ENCODE assay signal across 27 cellular contexts in the genomic region with DNA sequence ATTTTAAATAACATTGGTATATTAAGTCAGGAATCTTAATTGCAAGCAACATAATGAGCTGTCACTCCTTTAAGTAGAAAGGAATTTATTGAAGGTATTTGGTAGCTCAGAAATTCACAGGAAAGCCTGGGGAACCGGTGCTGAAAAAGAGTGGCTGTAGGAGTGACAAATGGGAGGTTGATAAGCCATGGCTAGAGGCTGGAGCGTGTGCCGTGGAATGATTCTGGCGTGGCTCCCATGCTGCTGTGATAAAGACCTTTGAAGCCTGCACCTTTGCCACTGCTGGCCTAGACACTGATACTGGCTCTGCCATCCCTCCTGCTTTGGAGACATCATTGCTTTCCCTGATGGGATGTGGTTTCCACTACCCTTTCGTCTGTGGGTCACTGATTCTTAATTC.
"Had no signal": no experiment of that assay in that cellular context is flagged by ENCODE, and none has a peak within 500 bp of the region (broad histone marks: within the 10 kb centered on the region; RNA-seq: fewer than 3 reads in every experiment).

No MANE protein-coding gene starts in this region.

- H3K27me3 Mint-ChIP-seq: activated CD4-positive, alpha-beta T cell treated with anti-CD3 and anti-CD28 coated beads, Interleukin-2, amount 10 ng/mL, durations not matched to agents 24 days and 14 days; activated CD8-positive, alpha-beta memory T cell treated with anti-CD3 and anti-CD28 coated beads, Interleukin-2, amount 10 ng/mL, durations not matched to agents 7 days and 5 days; activated CD8-positive, alpha-beta T cell treated with anti-CD3 and anti-CD28 coated beads for 36 hours; T-cell; type B pancreatic cell had no signal

- H3K4me1 Mint-ChIP-seq: activated CD4-positive, alpha-beta T cell treated with anti-CD3 and anti-CD28 coated beads, Interleukin-2, amount 10 ng/mL, durations not matched to agents 24 days and 14 days; activated CD8-positive, alpha-beta memory T cell treated with anti-CD3 and anti-CD28 coated beads, Interleukin-2, amount 10 ng/mL, durations not matched to agents 7 days and 5 days; activated naive CD4-positive, alpha-beta T cell treated with anti-CD3 and anti-CD28 coated beads, Interleukin-2, amount 10 ng/mL, durations not matched to agents 7 days and 5 days; T-cell had no signal

- H3K4me3 ChIP-seq: testis had no signal

- H3K36me3 ChIP-seq: brain microvascular endothelial cell had no signal

- H3K27ac ChIP-seq: brain microvascular endothelial cell, testis, VCaP had no signal

- DNase-seq: activated CD4-positive, alpha-beta T cell treated with anti-CD3 and anti-CD28 coated beads, Interleukin-2, amount 10 ng/mL, durations not matched to agents 24 days and 14 days; activated CD8-positive, alpha-beta memory T cell treated with anti-CD3 and anti-CD28 coated beads, Interleukin-2, amount 10 ng/mL, durations not matched to agents 7 days and 5 days; activated CD8-positive, alpha-beta T cell treated with anti-CD3 and anti-CD28 coated beads for 36 hours; activated effector memory CD4-positive, alpha-beta T cell treated with anti-CD3 and anti-CD28 coated beads, Interleukin-2, amount 50 U/mL, for 16 hours; activated naive CD4-positive, alpha-beta T cell treated with anti-CD3 and anti-CD28 coated beads, Interleukin-2, amount 10 ng/mL, durations not matched to agents 7 days and 5 days; activated T-cell treated with anti-CD3 and anti-CD28 coated beads for 4 hours; brain microvascular endothelial cell; central memory CD4-positive, alpha-beta T cell; effector memory CD4-positive, alpha-beta T cell; glutamatergic neuron; hypothalamus; left colon; nephron progenitor cell; stimulated activated CD4-positive, alpha-beta T cell treated with anti-CD3 and anti-CD28 coated beads, Interleukin-2, amount 100 ng/mL, for 48 hours; stimulated activated CD8-positive, alpha-beta memory T cell treated with anti-CD3 and anti-CD28 coated beads, Interleukin-4, amount 100 ng/mL, for 48 hours; stimulated activated naive CD4-positive, alpha-beta T cell; T-cell; testis had no signal

- FAIRE-seq: colon, endothelial cell of umbilical vein, frontal cortex, islet of Langerhans had no signal

- ATAC-seq: activated CD4-positive, CD25-positive, alpha-beta regulatory T cell treated with anti-CD3 and anti-CD28 coated beads, Interleukin-2, amount 50 U/mL, for 24 hours; activated CD8-positive, alpha-beta memory T cell treated with anti-CD3 and anti-CD28 coated beads, Interleukin-2, amount 10 ng/mL, durations not matched to agents 7 days and 5 days; activated CD8-positive, alpha-beta T cell treated with anti-CD3 and anti-CD28 coated beads for 36 hours; esophagus mucosa; left colon; T-cell had no signal

- H3K4me3 Mint-ChIP-seq: activated CD4-positive, alpha-beta T cell treated with anti-CD3 and anti-CD28 coated beads, Interleukin-2, amount 10 ng/mL, durations not matched to agents 24 days and 14 days; activated CD8-positive, alpha-beta memory T cell treated with anti-CD3 and anti-CD28 coated beads, Interleukin-2, amount 10 ng/mL, durations not matched to agents 7 days and 5 days; activated CD8-positive, alpha-beta T cell treated with anti-CD3 and anti-CD28 coated beads for 36 hours; activated naive CD4-positive, alpha-beta T cell treated with anti-CD3 and anti-CD28 coated beads, Interleukin-2, amount 10 ng/mL, durations not matched to agents 7 days and 5 days; nephron progenitor cell; T-cell; T-helper 2 cell treated with Interferon-gamma antibody and Interleukin-4, amounts not matched to agents 5 μg/mL and 100 μg/mL, for 36 hours; type B pancreatic cell had no signal

- H3K27me3 ChIP-seq: brain microvascular endothelial cell, testis had no signal

- H3K9me3 ChIP-seq: testis had no signal

- H3K36me3 Mint-ChIP-seq: activated CD8-positive, alpha-beta memory T cell treated with anti-CD3 and anti-CD28 coated beads, Interleukin-2, amount 10 ng/mL, durations not matched to agents 7 days and 5 days; activated naive CD4-positive, alpha-beta T cell treated with anti-CD3 and anti-CD28 coated beads, Interleukin-2, amount 10 ng/mL, durations not matched to agents 7 days and 5 days; T-cell; type B pancreatic cell had no signal

- H3K27ac Mint-ChIP-seq: activated CD4-positive, alpha-beta T cell treated with anti-CD3 and anti-CD28 coated beads, Interleukin-2, amount 10 ng/mL, durations not matched to agents 24 days and 14 days; activated CD8-positive, alpha-beta memory T cell treated with anti-CD3 and anti-CD28 coated beads, Interleukin-2, amount 10 ng/mL, durations not matched to agents 7 days and 5 days; activated CD8-positive, alpha-beta T cell treated with anti-CD3 and anti-CD28 coated beads for 36 hours; activated naive CD4-positive, alpha-beta T cell treated with anti-CD3 and anti-CD28 coated beads, Interleukin-2, amount 10 ng/mL, durations not matched to agents 7 days and 5 days; nephron progenitor cell; T-cell; T-helper 2 cell treated with Interferon-gamma antibody and Interleukin-4, amounts not matched to agents 5 μg/mL and 100 μg/mL, for 36 hours; type B pancreatic cell had no signal
